37 cellular contexts compared by ENCODE assay signal in the genomic region with DNA sequence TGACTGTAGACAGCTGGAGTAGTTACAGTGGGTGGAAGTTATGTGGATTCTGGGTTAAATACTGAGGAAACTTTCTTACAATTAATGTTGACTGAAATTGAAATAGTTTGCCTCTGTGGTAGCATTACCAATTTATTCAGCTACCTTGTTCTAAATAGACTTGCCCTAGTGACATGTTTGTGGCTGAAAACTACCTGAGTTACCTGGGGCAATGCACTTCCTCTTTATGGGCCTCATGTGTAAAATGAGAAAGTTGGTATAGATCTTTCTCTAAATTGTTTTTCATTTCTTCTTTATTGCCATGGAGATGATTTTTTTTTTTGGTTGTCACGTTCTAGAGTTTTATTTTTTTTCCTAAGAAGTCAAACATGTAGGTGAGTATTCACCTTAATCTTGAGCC.
DNase-seq lines count a peak whose midpoint lies in the region; ATAC-seq, FAIRE-seq and TF ChIP-seq lines count a peak whose summit lies in the region.
"Had no signal": no experiment of that assay in that cellular context is flagged by ENCODE, and none has a peak within 500 bp of the region (broad histone marks: within the 10 kb centered on the region; RNA-seq: fewer than 3 reads in every experiment).

No MANE protein-coding gene starts in this region.

- H3K27me3 Mint-ChIP-seq in type B pancreatic cell: no peaks in the 10 kb centered on the region
- no peaks in the 10 kb centered on the region for H3K27me3 Mint-ChIP-seq in activated T-cell treated with anti-CD3 and anti-CD28 coated beads, Interleukin-2, amount 50 U/mL, for 72 hours (ENCODE audit: low read depth)
- H3K27me3 Mint-ChIP-seq: B cell; CD4-positive, alpha-beta memory T cell; CD4-positive, alpha-beta T cell; CD4-positive, CD25-positive, alpha-beta regulatory T cell had no signal

- ATAC-seq in GM12878 (no peak), K562 (no peak), GM18502 (IDR thresholded peaks at IDR 0.05; ENCODE audit: poor library complexity, unreplicated experiment) (no peak)
- no peak for ATAC-seq in activated T-cell treated with anti-CD3 and anti-CD28 coated beads, Interleukin-2, amount 50 U/mL, for 72 hours (replicated peaks in 1 of 2)
- ATAC-seq: A549; CD8-positive, alpha-beta T cell had no signal

- BruUV-seq in GM12878 (replicated peaks; lab: Mats Ljungman, UMichigan) (no TSS peak), K562 (replicated peaks; lab: Mats Ljungman, UMichigan) (no TSS peak)

- H3K4me1 ChIP-seq in GM12878 (ENCODE audit: control insufficient read depth, insufficient read depth, low read length): no peaks in the 10 kb centered on the region
- H3K4me1 ChIP-seq in K562 (replicated peaks in 1 of 2; ENCODE audit: control insufficient read depth in 2 of 2, insufficient read depth in 2 of 2, low read length in 2 of 2): no peaks in the 10 kb centered on the region
- H3K4me1 ChIP-seq: A549, BE2C, BLaER1, Caco-2 had no signal

- TF ChIP-seq EP300 in GM12878 (IDR thresholded peaks at IDR 0.05; ENCODE audit: borderline replicate concordance in 1 of 2, control insufficient read depth in 1 of 2, low read depth in 2 of 2, low read length in 2 of 2) (no peak), K562 (IDR thresholded peaks at IDR 0.05; ENCODE audit: low read length) (no peak)

- TF ChIP-seq RAD21 in GM12878 (IDR thresholded peaks at IDR 0.05; ENCODE audit: insufficient read depth, low read depth, low read length) (no peak), K562 (CRISPR knock-in tag; conservative IDR thresholded peaks at IDR 0.05 in 1 of 2, IDR thresholded peaks at IDR 0.05 in 1 of 2) (no peak)

- no peaks in the 10 kb centered on the region for H3K9me1 ChIP-seq in K562 (ENCODE audit: control insufficient read depth, insufficient read depth, low read length)

- H3K79me2 ChIP-seq in GM12878 (ENCODE audit: control insufficient read depth, insufficient read depth, low read length): no peaks in the 10 kb centered on the region
- no peaks in the 10 kb centered on the region for H3K79me2 ChIP-seq in K562 (ENCODE audit: control insufficient read depth, insufficient read depth, low read length)

- H3K36me3 Mint-ChIP-seq in type B pancreatic cell: no peaks in the 10 kb centered on the region
- no peaks in the 10 kb centered on the region for H3K36me3 Mint-ChIP-seq in activated T-cell treated with anti-CD3 and anti-CD28 coated beads, Interleukin-2, amount 50 U/mL, for 72 hours (ENCODE audit: insufficient read depth in 2 of 2)
- H3K36me3 Mint-ChIP-seq: CD14-positive monocyte; CD4-positive, alpha-beta memory T cell; CD4-positive, CD25-positive, alpha-beta regulatory T cell; CD8-positive, alpha-beta memory T cell; CD8-positive, alpha-beta T cell had no signal

- SMC1A ChIA-PET in GM12878 (lab: Charles Lee; ENCODE audit: uncharacterized antibody, unreplicated experiment): interaction anchor here (1.0 kb wide), 1 partner anchor 619 kb away, joined by 3 read pairs; no protein-coding TSS in a partner anchor

- no peak overlapping the region for H3K4me3 ChIP-seq in GM12878
- H3K4me3 ChIP-seq in K562: no peak overlapping the region
- H3K4me3 ChIP-seq: A549; BLaER1; BLaER1 treated with 17β-estradiol and CSF1 and Interleukin-3, amounts not matched to agents 10 nM and 100 nM had no signal

- H4K20me1 ChIP-seq in GM12878 (ENCODE audit: control insufficient read depth, insufficient read depth) (no peaks in the 10 kb centered on the region), K562 (replicated peaks; ENCODE audit: control insufficient read depth, insufficient read depth, low read length) (no peaks in the 10 kb centered on the region)
- H4K20me1 ChIP-seq: BLaER1; BLaER1 treated with 17β-estradiol and CSF1 and Interleukin-3, amounts not matched to agents 10 nM and 100 nM had no signal

- no peak for DNase-seq in GM12891 (ENCODE audit: insufficient read length, low spot score)
- no peak for DNase-seq in GM12878 (ENCODE audit: low read depth, low spot score)
- no peak for DNase-seq in K562 (ENCODE audit: extremely low read depth in 1 of 4, low spot score in 3 of 4)
- no peak for DNase-seq in type B pancreatic cell (ENCODE audit: extremely low spot score, unreplicated experiment)
- no peak for DNase-seq in NCI-H446 (lab: John Stamatoyannopoulos, UW)
- no peak for DNase-seq in activated T-cell treated with anti-CD3 and anti-CD28 coated beads, Interleukin-2, amount 50 U/mL, for 72 hours
- DNase-seq in NCI-H128 (lab: John Stamatoyannopoulos, UW; ENCODE audit: unreplicated experiment): no peak
- DNase-seq: 8988T; ACHN; AML-193; BE2C; C1 segment of cervical spinal cord; Caco-2; Calu3; CD4-positive, alpha-beta memory T cell; CD4-positive, alpha-beta T cell; CD4-positive, CD25-positive, alpha-beta regulatory T cell; CD8-positive, alpha-beta memory T cell; CD8-positive, alpha-beta T cell; COR-L47; DMS 273 treated with DMSO at 0.1 percent for 48 hours; DMS153; DMS53; DMS79; DMS79 treated with DMSO at 0.1 percent for 48 hours; DND-41; EL had no signal

- H3K27me3 ChIP-seq in GM12878 (replicated peaks in 1 of 2; ENCODE audit: control insufficient read depth in 2 of 2, insufficient read depth in 2 of 2, low read length in 1 of 2) (no peaks in the 10 kb centered on the region), K562 (ENCODE audit: control insufficient read depth in 2 of 2, insufficient read depth in 2 of 2, low read length in 2 of 2) (no peaks in the 10 kb centered on the region)
- H3K27me3 ChIP-seq: BE2C; BLaER1; BLaER1 treated with 17β-estradiol and CSF1 and Interleukin-3, amounts not matched to agents 10 nM and 100 nM had no signal

- POLR2A ChIA-PET in GM12878 (lab: Charles Lee): no interaction called here
- POLR2A ChIA-PET in K562 (lab: Yijun Ruan, JAX): no interaction called here

- RAD21 ChIA-PET in GM12878 (lab: Charles Lee; ENCODE audit: unreplicated experiment): no interaction called here

- FAIRE-seq in GM12891 (lab: Jason Lieb, UNC) (no peak), GM12878 (lab: Jason Lieb, UNC) (no peak), K562 (lab: Jason Lieb, UNC) (no peak)
- FAIRE-seq: A204.1, A549, D721Med had no signal

- no peak overlapping the region for H3K4me2 ChIP-seq in GM12878 (ENCODE audit: control insufficient read depth, insufficient read depth)
- H3K4me2 ChIP-seq in K562 (ENCODE audit: insufficient read depth, low read length): no peak overlapping the region
- H3K4me2 ChIP-seq: A549; BLaER1; BLaER1 treated with 17β-estradiol and CSF1 and Interleukin-3, amounts not matched to agents 10 nM and 100 nM had no signal

- H3K9me3 ChIP-seq in GM12878 (replicated peaks; ENCODE audit: control insufficient read depth, insufficient read depth, low read length) (no peaks in the 10 kb centered on the region), K562 (replicated peaks; ENCODE audit: control insufficient read depth, insufficient read depth, low read depth, low read length) (no peaks in the 10 kb centered on the region)
- H3K9me3 ChIP-seq: A549, BE2C, Caco-2 had no signal

- TF ChIP-seq CTCF in GM12878 (IDR thresholded peaks at IDR 0.05 in 2 of 3, conservative IDR thresholded peaks at IDR 0.05 in 1 of 3; ENCODE audit: control insufficient read depth in 2 of 3, extremely low read depth in 1 of 3, insufficient read depth in 1 of 3, low read depth in 3 of 3, low read length in 3 of 3) (no peak), K562 (IDR thresholded peaks at IDR 0.05 in 2 of 3, conservative IDR thresholded peaks at IDR 0.05 in 1 of 3; ENCODE audit: insufficient read depth in 2 of 3, low read depth in 1 of 3, low read length in 3 of 3) (no peak), type B pancreatic cell (conservative IDR thresholded peaks at IDR 0.05) (no peak)

- H3K27ac ChIP-seq in GM12878 (ENCODE audit: control insufficient read depth, insufficient read depth) (no peak overlapping the region), K562 (ENCODE audit: extremely low read depth, low read depth, low read length) (no peak overlapping the region)
- H3K27ac ChIP-seq: 22Rv1; A549; BLaER1; BLaER1 treated with 17β-estradiol and CSF1 and Interleukin-3, amounts not matched to agents 10 nM and 100 nM; C4-2B had no signal

- no peaks in the 10 kb centered on the region for H3K9me3 Mint-ChIP-seq in type B pancreatic cell
- peaks cover 6 to 18% of the 10 kb centered on the region in 2 donors for H3K9me3 Mint-ChIP-seq in activated T-cell treated with anti-CD3 and anti-CD28 coated beads, Interleukin-2, amount 50 U/mL, for 72 hours

- H2AFZ ChIP-seq in GM12878 (ENCODE audit: control insufficient read depth, low read depth, low read length) (no peak overlapping the region), K562 (ENCODE audit: low read depth, low read length) (no peak overlapping the region)

- no peaks in the 10 kb centered on the region for H3K4me1 Mint-ChIP-seq in type B pancreatic cell (ENCODE audit: unreplicated experiment)
- no peaks in the 10 kb centered on the region for H3K4me1 Mint-ChIP-seq in activated T-cell treated with anti-CD3 and anti-CD28 coated beads, Interleukin-2, amount 50 U/mL, for 72 hours (ENCODE audit: low read depth)
- H3K4me1 Mint-ChIP-seq: B cell; CD14-positive monocyte; CD4-positive, alpha-beta memory T cell; CD4-positive, CD25-positive, alpha-beta regulatory T cell; CD8-positive, alpha-beta memory T cell had no signal

- WGBS in GM12878 (ENCODE audit: insufficient coverage, insufficient replicate concordance, low lambda C conversion rate, missing lambda C conversion rate): 0% methylated on average over 1 of the region's 1 CpG
- 0% methylated on average over 1 of the region's 1 CpG for WGBS in K562 (ENCODE audit: insufficient coverage, low coverage, missing lambda C conversion rate)

- H3K9ac ChIP-seq in GM12878 (ENCODE audit: control insufficient read depth, insufficient read depth, low read length) (no peak overlapping the region), K562 (ENCODE audit: insufficient read depth in 1 of 2, low read depth in 2 of 2, low read length in 2 of 2) (no peak overlapping the region)
- H3K9ac ChIP-seq: BLaER1; BLaER1 treated with 17β-estradiol and CSF1 and Interleukin-3, amounts not matched to agents 10 nM and 100 nM had no signal

- H3K27ac Mint-ChIP-seq in type B pancreatic cell: peak overlapping the region; percentile 48
- no peak overlapping the region for H3K27ac Mint-ChIP-seq in activated T-cell treated with anti-CD3 and anti-CD28 coated beads, Interleukin-2, amount 50 U/mL, for 72 hours
- H3K27ac Mint-ChIP-seq: B cell; CD14-positive monocyte; CD4-positive, alpha-beta memory T cell; CD4-positive, alpha-beta T cell; CD8-positive, alpha-beta memory T cell; CD8-positive, alpha-beta T cell had no signal

- no peak for TF ChIP-seq POLR2A in GM12891 (IDR thresholded peaks at IDR 0.05; ENCODE audit: low read depth, low read length)
- no peak for TF ChIP-seq POLR2A in GM12878 (IDR thresholded peaks at IDR 0.05; ENCODE audit: low read depth, low read length)
- no peak for TF ChIP-seq POLR2A in K562 (conservative IDR thresholded peaks at IDR 0.05)

- no peak overlapping the region for H3K4me3 Mint-ChIP-seq in type B pancreatic cell
- no peak overlapping the region for H3K4me3 Mint-ChIP-seq in activated T-cell treated with anti-CD3 and anti-CD28 coated beads, Interleukin-2, amount 50 U/mL, for 72 hours
- H3K4me3 Mint-ChIP-seq: B cell; CD14-positive monocyte; CD4-positive, alpha-beta memory T cell; CD4-positive, alpha-beta T cell; CD4-positive, CD25-positive, alpha-beta regulatory T cell; CD8-positive, alpha-beta memory T cell; CD8-positive, alpha-beta T cell had no signal

- in situ Hi-C loops in GM12878 (cut with MboI) (no loop called here), K562 (cut with MboI) (no loop called here)

- intact Hi-C loops in GM12878 (cut with micrococcal nuclease; ENCODE audit: unreplicated experiment): no loop called here
- intact Hi-C loops in K562 (cut with micrococcal nuclease): no loop called here

- CTCF ChIA-PET in GM12878 (lab: Yijun Ruan, JAX) (no interaction called here), K562 (lab: Yijun Ruan, JAX; ENCODE audit: low intra/inter-chr PET ratio) (interaction anchor here (0.8 kb wide), 1 partner anchor 12 kb away, joined by 3 read pairs; no protein-coding TSS in a partner anchor)

- no peaks in the 10 kb centered on the region for H3K36me3 ChIP-seq in GM12878 (ENCODE audit: control insufficient read depth in 2 of 2, insufficient read depth in 2 of 2, low read length in 1 of 2)
- no peaks in the 10 kb centered on the region for H3K36me3 ChIP-seq in K562 (ENCODE audit: control insufficient read depth, insufficient read depth, low read length)
- H3K36me3 ChIP-seq: BE2C; BLaER1; BLaER1 treated with 17β-estradiol and CSF1 and Interleukin-3, amounts not matched to agents 10 nM and 100 nM had no signal
